In the genomic region with DNA sequence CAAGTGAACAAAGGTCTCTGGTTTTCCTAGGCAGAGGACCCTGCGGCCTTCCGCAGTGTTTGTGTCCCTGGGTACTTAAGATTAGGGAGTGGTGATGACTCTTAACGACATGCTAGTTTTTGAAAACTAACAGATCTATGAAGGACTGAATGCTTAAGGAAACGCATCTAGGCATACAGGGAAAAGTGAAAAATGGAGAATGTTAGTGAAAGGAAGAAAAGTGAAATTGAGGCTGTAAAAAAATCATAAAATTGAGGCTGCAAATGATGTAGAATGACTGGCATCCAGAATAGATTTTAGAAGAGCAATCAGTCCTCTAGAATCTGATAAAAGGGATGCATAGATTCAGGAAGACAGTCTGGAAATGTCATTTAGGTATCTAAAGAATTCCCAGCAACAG, we compare ENCODE assay signal across 29 cellular contexts.
"Had no signal": no experiment of that assay in that cellular context is flagged by ENCODE, and none has a peak within 500 bp of the region (broad histone marks: within the 10 kb centered on the region; RNA-seq: fewer than 3 reads in every experiment).

No MANE protein-coding gene starts in this region.

- H3K9me2 ChIP-seq: SK-N-SH had no signal

- DNase-seq: activated CD4-positive, alpha-beta memory T cell treated with anti-CD3 and anti-CD28 coated beads for 36 hours; activated CD4-positive, alpha-beta T cell treated with anti-CD3 and anti-CD28 coated beads, Interleukin-2, amount 10 ng/mL, durations not matched to agents 7 days and 5 days; activated CD4-positive, CD25-positive, alpha-beta regulatory T cell; activated CD8-positive, alpha-beta memory T cell treated with anti-CD3 and anti-CD28 coated beads for 24 hours; activated effector memory CD4-positive, alpha-beta T cell treated with anti-CD3 and anti-CD28 coated beads, Interleukin-2, amount 50 U/mL, for 16 hours; activated naive CD4-positive, alpha-beta T cell treated with Interleukin-2 at 50 U/mL for 16 hours; activated T-cell treated with anti-CD3 and anti-CD28 coated beads, Interleukin-2, amount 50 U/mL, for 4 hours; cerebellar nuclear complex; MG63; MV-4-11; NCI-H1092 treated with DMSO at 0.1 percent for 48 hours; NCI-H1417 treated with DMSO at 0.1 percent for 48 hours; NCI-H1694; NCI-H2029; NCI-H2107; NCI-H345; NCI-H510A; NCI-H526 treated with DMSO at 0.1 percent for 48 hours; NCI-H82; NK-92 treated with Interleukin-12 subunit alpha and Interleukin-12 subunit beta, amount 100 ng/mL, for 24 hours; OCI-M1; Peyer's patch; Right ventricle myocardium superior; SJCRH30; SK-N-SH; T-helper 1 cell had no signal

- H3K4me1 ChIP-seq: SJCRH30 had no signal

- H3K4me3 ChIP-seq: MG63, Peyer's patch, SJCRH30 had no signal

- H3K4me3 Mint-ChIP-seq: activated CD4-positive, alpha-beta memory T cell treated with anti-CD3 and anti-CD28 coated beads for 36 hours; activated CD4-positive, alpha-beta T cell treated with anti-CD3 and anti-CD28 coated beads, Interleukin-2, amount 10 ng/mL, durations not matched to agents 7 days and 5 days; activated naive CD8-positive, alpha-beta T cell; activated T-cell treated with anti-CD3 and anti-CD28 coated beads, Interleukin-2, amount 50 U/mL, for 4 hours had no signal

- H3K27ac ChIP-seq: Peyer's patch, RWPE1, SJCRH30, VCaP had no signal

- H3K4me2 ChIP-seq: SK-N-SH had no signal

- ATAC-seq: activated T-cell treated with anti-CD3 and anti-CD28 coated beads, Interleukin-2, amount 50 U/mL, for 4 hours had no signal

- H3K9ac ChIP-seq: SK-N-SH had no signal

- H3K27me3 Mint-ChIP-seq: activated CD4-positive, alpha-beta memory T cell treated with anti-CD3 and anti-CD28 coated beads for 36 hours; activated CD4-positive, alpha-beta T cell treated with anti-CD3 and anti-CD28 coated beads, Interleukin-2, amount 10 ng/mL, durations not matched to agents 7 days and 5 days; activated naive CD8-positive, alpha-beta T cell had no signal

- H3K27me3 ChIP-seq: MG63, Peyer's patch, SJCRH30 had no signal

- H3K27ac Mint-ChIP-seq: activated CD4-positive, alpha-beta memory T cell treated with anti-CD3 and anti-CD28 coated beads for 36 hours; activated CD4-positive, alpha-beta T cell treated with anti-CD3 and anti-CD28 coated beads, Interleukin-2, amount 10 ng/mL, durations not matched to agents 7 days and 5 days; activated naive CD8-positive, alpha-beta T cell had no signal
